17 cellular contexts compared by ENCODE assay signal in the genomic region with DNA sequence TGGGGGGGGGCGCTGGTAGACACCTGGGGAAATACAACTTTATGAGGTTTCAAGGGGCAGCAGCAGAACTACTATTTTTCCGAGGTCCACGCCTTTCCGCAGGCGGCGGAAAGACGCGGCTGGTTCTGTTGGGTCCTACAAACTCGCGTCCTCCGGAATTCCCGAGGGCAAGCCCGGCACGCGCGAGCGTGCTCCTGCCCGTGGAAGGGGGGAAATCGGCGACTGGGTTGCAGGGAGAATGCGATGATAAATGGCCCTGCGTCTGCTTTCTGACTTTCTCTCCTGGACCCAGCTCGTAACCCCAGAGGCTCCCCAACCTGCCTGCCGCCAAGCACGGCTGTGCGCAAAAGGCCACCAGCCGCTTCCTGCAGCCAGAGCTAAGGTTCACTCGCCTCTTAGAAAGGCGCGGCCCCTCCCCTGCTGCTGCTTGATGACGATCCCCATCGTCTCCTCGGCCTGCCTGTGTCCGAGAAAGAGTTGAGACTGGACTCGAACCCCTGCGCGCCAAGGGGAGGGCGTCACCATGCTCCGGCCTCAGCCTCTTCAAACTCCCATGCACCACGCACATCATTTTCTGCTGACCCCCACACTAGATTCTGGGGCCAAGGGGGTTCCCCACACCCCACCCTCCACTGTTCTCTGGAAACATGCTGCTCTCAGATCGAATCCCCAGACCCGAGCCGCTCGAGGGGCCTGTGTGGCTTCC. TPM values are rescaled to one million over a fixed set of nuclear protein-coding genes. Genes with fewer than 3 reads are reported as not detected.
DNase-seq lines count a peak whose midpoint lies in the region; ATAC-seq, FAIRE-seq and TF ChIP-seq lines count a peak whose summit lies in the region.
"Had no signal": no experiment of that assay in that cellular context is flagged by ENCODE, and none has a peak within 500 bp of the region (broad histone marks: within the 10 kb centered on the region; RNA-seq: fewer than 3 reads in every experiment).

No MANE protein-coding gene starts in this region.

- no peak overlapping the region for H4K8ac ChIP-seq in H1 (ENCODE audit: extremely low read depth, insufficient read depth, low read length)

- H3K79me2 ChIP-seq in H1 (ENCODE audit: control insufficient read depth in 1 of 2, insufficient read depth in 2 of 2, low read length in 2 of 2) (no peaks in the 10 kb centered on the region), GM23248 (ENCODE audit: insufficient read depth) (no peaks in the 10 kb centered on the region)

- no peak for FAIRE-seq in H1 (lab: Jason Lieb, UNC)

- intact Hi-C loops in mucosa of descending colon (cut with DNase I, micrococcal nuclease): no loop called here

- no peak overlapping the region for H3K14ac ChIP-seq in H1 (ENCODE audit: insufficient read length)

- H3K9me3 ChIP-seq in BLaER1 (peaks cover 55% of the 10 kb centered on the region), H1 (ENCODE audit: insufficient read depth in 2 of 2, low read depth in 1 of 2, low read length in 1 of 2) (no peaks in the 10 kb centered on the region), mucosa of descending colon (no peaks in the 10 kb centered on the region), GM23248 (ENCODE audit: low read depth) (no peaks in the 10 kb centered on the region), WERI-Rb-1 (ENCODE audit: severe bottlenecking) (peaks cover 8% of the 10 kb centered on the region)
- H3K9me3 ChIP-seq: tibial artery had no signal

- POLR2A ChIA-PET in H1 (lab: Charles Lee; ENCODE audit: partially characterized antibody): interaction anchor here (1.0 kb wide), 1 partner anchor 17 kb away, joined by 3 read pairs; no protein-coding TSS in a partner anchor

- no peak overlapping the region for H2BK120ac ChIP-seq in H1 (replicated peaks; ENCODE audit: low read depth, low read length)

- H3K79me1 ChIP-seq in H1 (ENCODE audit: low read depth, low read length): no peaks in the 10 kb centered on the region

- H3K4me2 ChIP-seq in BLaER1 (no peak overlapping the region), H1 (ENCODE audit: insufficient read depth in 1 of 2, low read depth in 2 of 2, low read length in 2 of 2) (peak overlapping the region; percentile 43 to 47), GM23248 (ENCODE audit: unreplicated experiment) (no peak overlapping the region)
- H3K4me2 ChIP-seq: KMS-11 had no signal

- no peak overlapping the region for H2BK15ac ChIP-seq in H1 (ENCODE audit: low read length)

- H3K23me2 ChIP-seq in H1 (ENCODE audit: low read depth, low read length): no peaks in the 10 kb centered on the region

- H3F3A ChIP-seq in GM23248 (ENCODE audit: insufficient read depth): no peaks in the 10 kb centered on the region

- H2BK20ac ChIP-seq in H1 (ENCODE audit: low read length): 0 out of 2 replicates have a peak overlapping the region, but pooled peaks have one; percentile 32

- H2AFZ ChIP-seq in H1 (ENCODE audit: low read length) (no peak overlapping the region), GM23248 (no peak overlapping the region)

- no peak overlapping the region for H2AK5ac ChIP-seq in H1 (ENCODE audit: low read depth, low read length)

- TF ChIP-seq CTCF in H1 (IDR thresholded peaks at IDR 0.05; ENCODE audit: control extremely low read depth in 1 of 3, insufficient read depth in 1 of 3, low read depth in 1 of 3, low read length in 3 of 3) (no peak), mucosa of descending colon (IDR thresholded peaks at IDR 0.05) (no peak), WERI-Rb-1 (IDR thresholded peaks at IDR 0.05; ENCODE audit: low read depth, low read length) (no peak)

- H2BK5ac ChIP-seq in H1 (ENCODE audit: low read depth, low read length): no peak overlapping the region

- H3K4me3 ChIP-seq in BLaER1: peak overlapping the region; percentile 24; the same call in 1 of the 2 replicates
- peak overlapping the region; percentile 34 for H3K4me3 ChIP-seq in H7 (ENCODE audit: insufficient read depth, low read depth, low read length)
- H3K4me3 ChIP-seq in H1 (ENCODE audit: extremely low read depth in 1 of 4, insufficient read depth in 2 of 4, low read depth in 3 of 4, low read length in 4 of 4): peak overlapping the region in 1 of 4 experiments; percentile 41; a peak in 2 of 8 replicates
- H3K4me3 ChIP-seq in mucosa of descending colon: no peak overlapping the region
- H3K4me3 ChIP-seq in GM23248: no peak overlapping the region
- no peak overlapping the region for H3K4me3 ChIP-seq in WERI-Rb-1 (ENCODE audit: low read depth, low read length)
- H3K4me3 ChIP-seq: tibial artery had no signal

- H3K9me2 ChIP-seq in GM23248 (ENCODE audit: insufficient read depth): no peaks in the 10 kb centered on the region

- H3K27me3 ChIP-seq in BLaER1: peaks cover 70% of the 10 kb centered on the region
- peaks cover 97% of the 10 kb centered on the region for H3K27me3 ChIP-seq in H7 (ENCODE audit: control insufficient read depth, insufficient read depth, low read length)
- H3K27me3 ChIP-seq in H1 (replicated peaks in 1 of 4; ENCODE audit: control insufficient read depth in 3 of 4, extremely low read depth in 1 of 4, insufficient read depth in 3 of 4, low read length in 3 of 4): peaks cover 93 to 99% (median 98%) of the 10 kb centered on the region in 4 experiments
- H3K27me3 ChIP-seq in GM23248 (replicated peaks; ENCODE audit: insufficient read depth): peaks cover 96% of the 10 kb centered on the region
- peaks cover 93% of the 10 kb centered on the region for H3K27me3 ChIP-seq in WERI-Rb-1 (ENCODE audit: insufficient read depth, low read depth, severe bottlenecking)

- no peak for TF ChIP-seq RAD21 in H1 (IDR thresholded peaks at IDR 0.05 in 1 of 2, conservative IDR thresholded peaks at IDR 0.05 in 1 of 2; ENCODE audit: low read depth in 2 of 2, low read length in 2 of 2)

- H3K4ac ChIP-seq in H1 (replicated peaks; ENCODE audit: insufficient read length, low read depth, low read length): no peak overlapping the region

- no peak overlapping the region for H3K56ac ChIP-seq in H1 (replicated peaks; ENCODE audit: insufficient read length, low read depth, low read length)

- no peak for TF ChIP-seq POLR2A in H1 (IDR thresholded peaks at IDR 0.05; ENCODE audit: control extremely low read depth in 1 of 2, low read depth in 2 of 2, low read length in 2 of 2)

- no peak overlapping the region for H4K91ac ChIP-seq in H1 (replicated peaks; ENCODE audit: insufficient read length, low read length)

- 5% methylated on average over 44 of the region's 44 CpGs; no CpG with 5 or more reads in 1 of the 2 experiments for WGBS in H1 (ENCODE audit: extremely low coverage in 1 of 2, insufficient coverage in 1 of 2, insufficient read length in 1 of 2, insufficient replicate concordance in 2 of 2, low coverage in 1 of 2, low lambda C conversion rate in 2 of 2, missing lambda C conversion rate in 1 of 2), 2 experiments
- 5 to 8% methylated on average over 44 of the region's 44 CpGs for WGBS in GM23248 (ENCODE audit: low coverage in 1 of 2, low lambda C conversion rate in 2 of 2, missing lambda C conversion rate in 2 of 2), 2 experiments

- peak overlapping the region; percentile 53; the same call in 1 of the 2 replicates for H2BK12ac ChIP-seq in H1 (ENCODE audit: low read depth, low read length)

- H4K5ac ChIP-seq in H1 (ENCODE audit: insufficient read length, low read depth, low read length): no peak overlapping the region

- H4K20me1 ChIP-seq in BLaER1 (no peaks in the 10 kb centered on the region), H1 (replicated peaks in 1 of 2; ENCODE audit: control insufficient read depth in 1 of 2, insufficient read depth in 2 of 2, low read length in 2 of 2) (peaks cover 19 to 32% of the 10 kb centered on the region in 2 experiments), GM23248 (ENCODE audit: insufficient read depth) (no peaks in the 10 kb centered on the region)

- CTCF ChIA-PET in H1 (lab: Charles Lee; ENCODE audit: partially characterized antibody): interaction anchor here (0.7 to 8.4 kb wide), 9 partner anchors 8 to 875 kb away, joined by 3 to 69 read pairs (median 4); partner anchors contain the start of gene FOXA2

- no peak overlapping the region for H3K9ac ChIP-seq in BLaER1
- H3K9ac ChIP-seq in H1 (replicated peaks in 1 of 4; ENCODE audit: extremely low read depth in 1 of 4, low read depth in 3 of 4, low read length in 3 of 4): no peak overlapping the region
- no peak overlapping the region for H3K9ac ChIP-seq in GM23248
- H3K9ac ChIP-seq: KMS-11 had no signal

- no peak overlapping the region for H3K18ac ChIP-seq in H1 (ENCODE audit: extremely low read depth, low read length)

- H3K4me1 ChIP-seq in BLaER1 (peaks cover 44% of the 10 kb centered on the region), H1 (replicated peaks in 1 of 4; ENCODE audit: control insufficient read depth in 3 of 4, insufficient read depth in 4 of 4, low read length in 3 of 4) (peaks cover 14 to 34% (median 20%) of the 10 kb centered on the region in 4 experiments), mucosa of descending colon (ENCODE audit: low read depth) (peaks cover 14% of the 10 kb centered on the region), GM23248 (ENCODE audit: insufficient read depth) (no peaks in the 10 kb centered on the region)

- H3K36me3 ChIP-seq in BLaER1 (peaks cover 19% of the 10 kb centered on the region), H7 (replicated peaks; ENCODE audit: control insufficient read depth, insufficient read depth, low read length) (no peaks in the 10 kb centered on the region), H1 (ENCODE audit: control insufficient read depth in 2 of 4, insufficient read depth in 4 of 4, low read length in 3 of 4) (peaks cover 0 to 11% (median 0%) of the 10 kb centered on the region in 4 experiments; a peak in 1 of 8 replicates), mucosa of descending colon (ENCODE audit: low read depth) (no peaks in the 10 kb centered on the region), GM23248 (ENCODE audit: low read depth) (no peaks in the 10 kb centered on the region), WERI-Rb-1 (no peaks in the 10 kb centered on the region)
- H3K36me3 ChIP-seq: tibial artery had no signal

- no peak overlapping the region for H3K23ac ChIP-seq in H1 (ENCODE audit: insufficient read length)

- peak; percentile 59 for ATAC-seq in mucosa of descending colon
- ATAC-seq: T-cell had no signal

- H3K27ac ChIP-seq in BLaER1 (no peak overlapping the region), H1 (ENCODE audit: low read depth, low read length) (no peak overlapping the region), GM23248 (no peak overlapping the region), WERI-Rb-1 (no peak overlapping the region)
- H3K27ac ChIP-seq: KMS-11, tibial artery had no signal

- in situ Hi-C loops in GM23248 (cut with MboI): no loop called here

- no peak for TF ChIP-seq EP300 in H1 (IDR thresholded peaks at IDR 0.05; ENCODE audit: borderline replicate concordance in 1 of 2, low read depth in 2 of 2, low read length in 2 of 2)

- DNase-seq in H7: peak; percentile 74
- DNase-seq in H1 (ENCODE audit: low read depth in 1 of 2, low spot score in 2 of 2): peak in 1 of 2 experiments; percentile 66
- DNase-seq in mucosa of descending colon: peak; percentile 63 to 69 (median 69)
- no peak for DNase-seq in GM23248
- no peak for DNase-seq in activated T-cell treated with anti-CD3 and anti-CD28 coated beads, Interleukin-2, amount 50 U/mL, for 1 hour
- no peak for DNase-seq in WERI-Rb-1
- DNase-seq in UCSD-AML1 (lab: John Stamatoyannopoulos, UW; ENCODE audit: unreplicated experiment): no peak
- DNase-seq: activated CD4-positive, alpha-beta T cell treated with anti-CD3 and anti-CD28 coated beads, Interleukin-2, amount 10 ng/mL, durations not matched to agents 7 days and 5 days; DMS79; NCI-H1417 treated with DMSO at 0.1 percent for 48 hours; NCI-H524; T-cell; tibial artery had no signal

RNA-seq across cellular contexts. Expression of gene FOXA2, which starts 6.7 kb away (rescaled TPM):
- 6.4 and 19.3 TPM in 2 replicates for total RNA-seq in H7 (2014; rRNA removed; shearing (Covaris generic))
- total RNA-seq in H1 (2021; fragmentation: NEBNext Ultra II Directional; extraction: Animal tissue kit (Norgen Biotek cat#: 25700)): 0.34 TPM in 1 of 2 replicates, not detected in the other
- polyA plus RNA-seq in H1 (2011; rRNA removed): 0.09 TPM in 1 of 2 replicates, not detected in the other
- not detected for polyA plus RNA-seq in H1 (2011; cell fraction: cytosol; rRNA removed)
- 0.04 TPM for polyA plus RNA-seq in H1 (2011; cell fraction: nucleus; rRNA removed)
- 0.06 to 0.12 TPM (median 0.09 TPM) in 3 of 4 replicates, not detected in the other for polyA plus RNA-seq in H1 (2012, experiment 1 of 2)
- 0.12 TPM for polyA plus RNA-seq in H1 (2012, experiment 2 of 2)
- polyA plus RNA-seq in H1 (2013, experiment 1 of 2): 0.28 TPM
- polyA plus RNA-seq in H1 (2013, experiment 2 of 2): 0.31 TPM
- polyA minus RNA-seq in H1 (2011; rRNA and poly(A)+ RNA removed): not detected in 2 replicates
- not detected for polyA minus RNA-seq in H1 (2011; cell fraction: cytosol; rRNA and poly(A)+ RNA removed)
- polyA minus RNA-seq in H1 (2011; cell fraction: nucleus; rRNA and poly(A)+ RNA removed): not detected
- total RNA-seq in mucosa of descending colon: 10 to 100 TPM in 2 of 3 donors, 1 to 10 TPM in 1; 6.2 to 25.3 (median 11.9) TPM
- not detected in 2 replicates for total RNA-seq in GM23248 (2014; rRNA removed; shearing (Covaris generic))
- not detected in 2 replicates for polyA plus RNA-seq in GM23248 (2016; fragmentation: Nextera tagmentation; extraction: Ambion mirVana)
- total RNA-seq: activated CD4-positive, alpha-beta T cell treated with anti-CD3 and anti-CD28 coated beads, Interleukin-2, amount 10 ng/mL, durations not matched to agents 7 days and 5 days; dermis microvascular lymphatic vessel endothelial cell; RPMI7951 had no signal

Comparison
In these comparisons a context has a peak if more than half of its experiments do, and no peak if none do; other contexts are left out.
1. H3K4me2 ChIP-seq: peak in H1 (2 of 2); none in BLaER1 (single experiment) and GM23248 (single experiment).
2. H3K4me3 ChIP-seq: peak in BLaER1 (single experiment) and H7 (single experiment); none in mucosa of descending colon (single experiment), GM23248 (single experiment) and WERI-Rb-1 (single experiment).
3. DNase-seq: peak in H7 (single experiment) and mucosa of descending colon (3 of 3); none in GM23248 (single experiment), activated T-cell treated with anti-CD3 and anti-CD28 coated beads, Interleukin-2, amount 50 U/mL, for 1 hour (single experiment), WERI-Rb-1 (single experiment) and UCSD-AML1 (single experiment).